In genomic region chr1:7389786-7390603, GRCh38 we compare ENCODE assay signal across 14 cellular contexts.
A peak's percentile ranks its signal among the peaks of the same experiment; 100 is the strongest.
DNase-seq lines count a peak whose midpoint lies in the region; TF ChIP-seq lines count a peak whose summit lies in the region.
"Had no signal": no experiment of that assay in that cellular context is flagged by ENCODE, and none has a peak within 500 bp of the region (broad histone marks: within the 10 kb centered on the region; RNA-seq: fewer than 3 reads in every experiment).

No MANE protein-coding gene starts in this region.

- no peaks in the 10 kb centered on the region for H3K27me3 Mint-ChIP-seq in T-helper 2 cell treated with Interferon-gamma antibody and Interleukin-4, amounts not matched to agents 5 μg/mL and 100 μg/mL, for 36 hours (ENCODE audit: low read depth)

- H3K36me3 Mint-ChIP-seq in T-helper 2 cell treated with Interferon-gamma antibody and Interleukin-4, amounts not matched to agents 5 μg/mL and 100 μg/mL, for 36 hours (ENCODE audit: low read depth), result no peaks in the 10 kb centered on the region

- peak overlapping the region; percentile 52 for H4K91ac ChIP-seq in mesenchymal stem cell (ENCODE audit: low read length)

- no peaks in the 10 kb centered on the region for H3K79me1 ChIP-seq in mesenchymal stem cell (replicated peaks; ENCODE audit: low read length, poor library complexity, severe bottlenecking)

- H4K8ac ChIP-seq in mesenchymal stem cell (ENCODE audit: low read length), result peak overlapping the region; percentile 86

- no peaks in the 10 kb centered on the region for H3K9me3 ChIP-seq in colonic mucosa
- peaks cover under 1% of the 10 kb centered on the region for H3K9me3 ChIP-seq in mesenchymal stem cell (ENCODE audit: control insufficient read depth, low read length)
- no peaks in the 10 kb centered on the region for H3K9me3 ChIP-seq in suprapubic skin

- no peak overlapping the region for H3K27ac Mint-ChIP-seq in T-helper 2 cell treated with Interferon-gamma antibody and Interleukin-4, amounts not matched to agents 5 μg/mL and 100 μg/mL, for 36 hours

- peak; percentile 1 for DNase-seq in T-helper 2 cell treated with Interferon-gamma antibody and Interleukin-4, amounts not matched to agents 5 μg/mL and 100 μg/mL, for 36 hours (ENCODE audit: low spot score)
- no peak for DNase-seq in T-helper 2 cell
- peak; percentile 13 for DNase-seq in colonic mucosa
- DNase-seq in mesenchymal stem cell, result no peak
- peak; percentile 52 to 53 for DNase-seq in suprapubic skin (ENCODE audit: low spot score in 2 of 2)
- DNase-seq in NCI-H146 (lab: John Stamatoyannopoulos, UW), result no peak
- DNase-seq in NCI-H345 (lab: John Stamatoyannopoulos, UW), result no peak
- no peak for DNase-seq in foreskin fibroblast
- DNase-seq: 8988T; activated CD4-positive, alpha-beta T cell treated with anti-CD3 and anti-CD28 coated beads for 4 hours; activated effector memory CD4-positive, alpha-beta T cell treated with Interleukin-2 at 50 U/mL for 16 hours; HCEC 1CT; T-helper 1 cell had no signal

- TF ChIP-seq CTCF in colonic mucosa (IDR thresholded peaks at IDR 0.05) (no peak), suprapubic skin (IDR thresholded peaks at IDR 0.05) (no peak), foreskin fibroblast (IDR thresholded peaks at IDR 0.05; ENCODE audit: low read depth, low read length) (no peak)

- H3K36me3 ChIP-seq in colonic mucosa, result no peaks in the 10 kb centered on the region
- H3K36me3 ChIP-seq in mesenchymal stem cell (ENCODE audit: control insufficient read depth in 1 of 2, insufficient read depth in 2 of 2, low read depth in 1 of 2, low read length in 2 of 2), result no peaks in the 10 kb centered on the region
- H3K36me3 ChIP-seq in suprapubic skin, result no peaks in the 10 kb centered on the region

- H2BK12ac ChIP-seq in mesenchymal stem cell (ENCODE audit: low read length in 2 of 2), result peak overlapping the region in 1 of 2 experiments; percentile 38

- peak overlapping the region; percentile 2 to 59 for H3K18ac ChIP-seq in mesenchymal stem cell (ENCODE audit: low read depth in 1 of 2, low read length in 2 of 2)

- no peak overlapping the region for H2BK5ac ChIP-seq in mesenchymal stem cell (ENCODE audit: low read depth, low read length, poor library complexity, severe bottlenecking)

- TF ChIP-seq POLR2A in suprapubic skin (IDR thresholded peaks at IDR 0.05), result no peak

- H3K23ac ChIP-seq in mesenchymal stem cell (ENCODE audit: low read length in 2 of 2), result no peak overlapping the region

- no peak overlapping the region for H3K27ac ChIP-seq in colonic mucosa
- H3K27ac ChIP-seq in mesenchymal stem cell (ENCODE audit: low read length, poor library complexity, severe bottlenecking), result no peak overlapping the region
- peak overlapping the region; percentile 72 for H3K27ac ChIP-seq in suprapubic skin

- H3K27me3 ChIP-seq in colonic mucosa (no peaks in the 10 kb centered on the region), mesenchymal stem cell (ENCODE audit: control insufficient read depth in 1 of 2, insufficient read depth in 1 of 2, low read length in 2 of 2) (no peaks in the 10 kb centered on the region), suprapubic skin (no peaks in the 10 kb centered on the region)

- no peak overlapping the region for H3K4me3 Mint-ChIP-seq in T-helper 2 cell treated with Interferon-gamma antibody and Interleukin-4, amounts not matched to agents 5 μg/mL and 100 μg/mL, for 36 hours
- H3K4me3 Mint-ChIP-seq: central memory CD8-positive, alpha-beta T cell had no signal

- peak overlapping the region in 1 of 2 donors; percentile 2 for H3K9ac ChIP-seq in colonic mucosa (ENCODE audit: low read depth in 2 of 2, low read length in 2 of 2)
- H3K9ac ChIP-seq in mesenchymal stem cell (ENCODE audit: low read length), result no peak overlapping the region

- H2AFZ ChIP-seq in mesenchymal stem cell (ENCODE audit: low read depth, low read length), result no peak overlapping the region

- no peak for TF ChIP-seq EP300 in suprapubic skin (IDR thresholded peaks at IDR 0.05)

- H2BK15ac ChIP-seq in mesenchymal stem cell (ENCODE audit: low read depth, poor library complexity, severe bottlenecking), result peak overlapping the region; percentile 55

- H2AK5ac ChIP-seq in mesenchymal stem cell (ENCODE audit: low read length, severe bottlenecking), result no peak overlapping the region

- H3K14ac ChIP-seq in mesenchymal stem cell (ENCODE audit: low read length in 2 of 2), result peak overlapping the region in 1 of 2 experiments; percentile 30

- peak overlapping the region; percentile 13 to 30 for H3K4ac ChIP-seq in mesenchymal stem cell (ENCODE audit: low read depth in 1 of 2, low read length in 2 of 2)

- intact Hi-C loops in colonic mucosa (cut with DNase I), result no loop called here

- no peaks in the 10 kb centered on the region for H3K9me3 Mint-ChIP-seq in T-helper 2 cell treated with Interferon-gamma antibody and Interleukin-4, amounts not matched to agents 5 μg/mL and 100 μg/mL, for 36 hours
- H3K9me3 Mint-ChIP-seq: central memory CD8-positive, alpha-beta T cell had no signal

- H3K4me1 ChIP-seq in colonic mucosa (no peaks in the 10 kb centered on the region), mesenchymal stem cell (ENCODE audit: control insufficient read depth, insufficient read depth, low read depth, low read length) (peaks cover 26% of the 10 kb centered on the region), suprapubic skin (peaks cover 17% of the 10 kb centered on the region)

- peak overlapping the region; percentile 27 for H2BK120ac ChIP-seq in mesenchymal stem cell (ENCODE audit: low read depth, low read length)

- H3K4me3 ChIP-seq in colonic mucosa (no peak overlapping the region), mesenchymal stem cell (ENCODE audit: insufficient read depth in 1 of 2, low read depth in 1 of 2, low read length in 2 of 2) (no peak overlapping the region), suprapubic skin (no peak overlapping the region), foreskin fibroblast (ENCODE audit: low read depth in 1 of 2, low read length in 2 of 2) (no peak overlapping the region)

- H3K4me1 Mint-ChIP-seq in T-helper 2 cell treated with Interferon-gamma antibody and Interleukin-4, amounts not matched to agents 5 μg/mL and 100 μg/mL, for 36 hours (ENCODE audit: low read depth), result no peaks in the 10 kb centered on the region
- H3K4me1 Mint-ChIP-seq: central memory CD8-positive, alpha-beta T cell had no signal

- 85% methylated on average over 18 of the region's 18 CpGs for WGBS in mesenchymal stem cell
- 69% methylated on average over 6 of the region's 18 CpGs for WGBS in suprapubic skin

- no peak overlapping the region for H3K4me2 ChIP-seq in mesenchymal stem cell (ENCODE audit: low read length, poor library complexity, severe bottlenecking)

Comparison
In these comparisons a context has a peak if more than half of its experiments do, and no peak if none do; other contexts are left out.
1. DNase-seq: peak in T-helper 2 cell treated with Interferon-gamma antibody and Interleukin-4, amounts not matched to agents 5 μg/mL and 100 μg/mL, for 36 hours (single experiment), colonic mucosa (single experiment) and suprapubic skin (2 of 2); none in T-helper 2 cell (0 of 5), mesenchymal stem cell (single experiment), NCI-H146 (single experiment), NCI-H345 (single experiment) and foreskin fibroblast (0 of 2).